1 cellular context compared by ENCODE assay signal in the genomic region with DNA sequence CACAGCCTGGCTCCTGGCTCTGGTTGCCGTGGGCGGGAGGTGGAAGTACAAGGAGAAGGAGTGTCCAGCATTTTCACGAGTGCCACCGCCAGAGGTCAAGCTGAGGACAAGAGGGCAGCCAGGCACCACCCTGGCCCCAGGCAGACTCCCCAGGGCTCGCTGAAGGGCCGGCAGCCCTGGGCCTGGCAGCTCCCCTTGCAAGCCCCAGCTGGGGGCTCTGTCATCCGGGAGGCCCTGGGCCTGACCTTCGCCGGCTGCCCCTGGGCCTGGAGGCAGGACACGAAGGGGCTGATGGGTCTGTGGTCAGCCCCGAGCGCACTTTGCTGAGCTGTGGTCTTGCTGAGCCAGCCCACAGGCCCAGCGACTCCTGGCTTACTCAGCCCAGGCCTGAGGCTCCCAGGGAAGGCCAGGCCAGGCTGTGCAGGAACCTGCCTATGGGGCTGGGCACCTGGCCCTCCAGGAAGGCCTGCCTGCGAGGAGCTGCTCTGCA.
TF ChIP-seq lines count a peak whose summit lies in the region.

No MANE protein-coding gene starts in this region.

TF ChIP-seq in IMR-90, 13 proteins besides CTCF, POLR2A, EP300 and RAD21:
- TF ChIP-seq, protein P1, sequence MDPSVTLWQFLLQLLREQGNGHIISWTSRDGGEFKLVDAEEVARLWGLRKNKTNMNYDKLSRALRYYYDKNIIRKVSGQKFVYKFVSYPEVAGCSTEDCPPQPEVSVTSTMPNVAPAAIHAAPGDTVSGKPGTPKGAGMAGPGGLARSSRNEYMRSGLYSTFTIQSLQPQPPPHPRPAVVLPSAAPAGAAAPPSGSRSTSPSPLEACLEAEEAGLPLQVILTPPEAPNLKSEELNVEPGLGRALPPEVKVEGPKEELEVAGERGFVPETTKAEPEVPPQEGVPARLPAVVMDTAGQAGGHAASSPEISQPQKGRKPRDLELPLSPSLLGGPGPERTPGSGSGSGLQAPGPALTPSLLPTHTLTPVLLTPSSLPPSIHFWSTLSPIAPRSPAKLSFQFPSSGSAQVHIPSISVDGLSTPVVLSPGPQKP (IDR thresholded peaks at IDR 0.05; ENCODE audit: borderline replicate concordance, low read depth, low read length): no peak
- no peak for TF ChIP-seq CHD1 (IDR thresholded peaks at IDR 0.05; ENCODE audit: low read depth, low read length)
- no peak for TF ChIP-seq SMC3 (IDR thresholded peaks at IDR 0.05; ENCODE audit: low read depth, low read length)
- no peak for TF ChIP-seq CEBPB (IDR thresholded peaks at IDR 0.05; ENCODE audit: low read depth, low read length)
- TF ChIP-seq MAZ (IDR thresholded peaks at IDR 0.05; ENCODE audit: borderline replicate concordance, low read depth, low read length): no peak
- TF ChIP-seq, protein P2, sequence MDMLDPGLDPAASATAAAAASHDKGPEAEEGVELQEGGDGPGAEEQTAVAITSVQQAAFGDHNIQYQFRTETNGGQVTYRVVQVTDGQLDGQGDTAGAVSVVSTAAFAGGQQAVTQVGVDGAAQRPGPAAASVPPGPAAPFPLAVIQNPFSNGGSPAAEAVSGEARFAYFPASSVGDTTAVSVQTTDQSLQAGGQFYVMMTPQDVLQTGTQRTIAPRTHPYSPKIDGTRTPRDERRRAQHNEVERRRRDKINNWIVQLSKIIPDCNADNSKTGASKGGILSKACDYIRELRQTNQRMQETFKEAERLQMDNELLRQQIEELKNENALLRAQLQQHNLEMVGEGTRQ (IDR thresholded peaks at IDR 0.05; ENCODE audit: low read depth, low read length): no peak
- TF ChIP-seq MXI1 (IDR thresholded peaks at IDR 0.05; ENCODE audit: borderline replicate concordance, low read depth, low read length): no peak
- no peak for TF ChIP-seq NFE2L2 (IDR thresholded peaks at IDR 0.05; ENCODE audit: low read depth, low read length)
- no peak for TF ChIP-seq FOS (IDR thresholded peaks at IDR 0.05; ENCODE audit: low read depth, low read length)
- no peak for TF ChIP-seq BHLHE40 (IDR thresholded peaks at IDR 0.05; ENCODE audit: low read depth, low read length)
- TF ChIP-seq MAFK (IDR thresholded peaks at IDR 0.05; ENCODE audit: low read depth, low read length): no peak
- TF ChIP-seq RCOR1 (IDR thresholded peaks at IDR 0.05; ENCODE audit: insufficient replicate concordance, low read length): no peak
- TF ChIP-seq RFX5 (IDR thresholded peaks at IDR 0.05; ENCODE audit: low read depth, low read length): no peak
TF ChIP-seq in IMR-90: peak in this region for 0.
